Comparison of ENCODE assay signal across 9 cellular contexts in the genomic region with DNA sequence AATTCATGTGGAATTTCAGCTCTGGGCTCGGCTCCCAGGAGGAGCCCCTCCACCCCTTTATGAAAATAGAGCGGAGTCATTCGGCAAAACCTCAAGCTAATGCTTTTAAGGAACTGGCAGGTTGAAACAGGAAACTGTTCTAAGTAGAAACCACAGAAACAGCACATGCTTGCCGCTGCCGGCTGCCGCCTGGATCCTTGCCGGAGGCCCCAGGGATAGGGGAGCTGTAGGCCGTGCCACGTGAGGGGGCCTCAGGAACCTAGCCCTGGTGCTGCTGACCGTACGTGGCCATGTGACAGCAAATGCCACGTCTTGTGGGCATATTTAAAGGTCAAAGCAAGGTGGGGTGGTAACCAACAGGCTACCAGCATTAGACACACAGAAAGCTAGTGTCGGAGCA.
DNase-seq lines count a peak whose midpoint lies in the region; ATAC-seq, FAIRE-seq and TF ChIP-seq lines count a peak whose summit lies in the region.
"Had no signal": no experiment of that assay in that cellular context is flagged by ENCODE, and none has a peak within 500 bp of the region (broad histone marks: within the 10 kb centered on the region; RNA-seq: fewer than 3 reads in every experiment).

No MANE protein-coding gene starts in this region.

- H4K20me1 ChIP-seq in SK-N-SH (ENCODE audit: insufficient read depth) (no peaks in the 10 kb centered on the region), GM12878 (ENCODE audit: control insufficient read depth, insufficient read depth) (no peaks in the 10 kb centered on the region)

- BruUV-seq in GM12878 (replicated peaks; lab: Mats Ljungman, UMichigan), result no TSS peak

- H3K4me3 ChIP-seq in SK-N-SH (ENCODE audit: low read depth in 2 of 2, low read length in 1 of 2) (no peak overlapping the region), GM12878 (no peak overlapping the region), right lobe of liver (no peak overlapping the region)

- RAD21 ChIA-PET in GM12878 (lab: Charles Lee; ENCODE audit: unreplicated experiment), result no interaction called here

- CTCF ChIA-PET in SK-N-SH (lab: Yijun Ruan, JAX) (interaction anchor here (1.3 kb wide), 1 partner anchor 63 kb away, joined by 4 read pairs; no protein-coding TSS in a partner anchor), GM12878 (lab: Yijun Ruan, JAX) (no interaction called here)

- H3K9me3 ChIP-seq in SK-N-SH (no peaks in the 10 kb centered on the region), GM12878 (replicated peaks; ENCODE audit: control insufficient read depth, insufficient read depth, low read length) (no peaks in the 10 kb centered on the region; the same call in 1 of the 3 replicates), right lobe of liver (no peaks in the 10 kb centered on the region)

- SMC1A ChIA-PET in GM12878 (lab: Charles Lee; ENCODE audit: uncharacterized antibody, unreplicated experiment), result no interaction called here

- H2AFZ ChIP-seq in SK-N-SH (ENCODE audit: low read depth) (0 out of 2 replicates have a peak overlapping the region, but pooled peaks have one; percentile 35), GM12878 (ENCODE audit: control insufficient read depth, low read depth, low read length) (no peak overlapping the region)

- H3K79me2 ChIP-seq in SK-N-SH (ENCODE audit: insufficient read depth) (no peaks in the 10 kb centered on the region), GM12878 (ENCODE audit: control insufficient read depth, insufficient read depth, low read length) (no peaks in the 10 kb centered on the region)

- H3K4me2 ChIP-seq in SK-N-SH (no peak overlapping the region), GM12878 (ENCODE audit: control insufficient read depth, insufficient read depth) (no peak overlapping the region; the same call in 1 of the 2 replicates)

- TF ChIP-seq RAD21 in SK-N-SH (IDR thresholded peaks at IDR 0.05; ENCODE audit: low read length) (no peak), GM12878 (IDR thresholded peaks at IDR 0.05; ENCODE audit: insufficient read depth, low read depth, low read length) (no peak)

- H3K9ac ChIP-seq in SK-N-SH, result no peak overlapping the region
- no peak overlapping the region for H3K9ac ChIP-seq in GM12878 (ENCODE audit: control insufficient read depth, insufficient read depth, low read length)

- TF ChIP-seq CTCF in SK-N-SH (IDR thresholded peaks at IDR 0.05) (no peak), GM12878 (IDR thresholded peaks at IDR 0.05 in 2 of 3, conservative IDR thresholded peaks at IDR 0.05 in 1 of 3; ENCODE audit: control insufficient read depth in 2 of 3, extremely low read depth in 1 of 3, insufficient read depth in 1 of 3, low read depth in 3 of 3, low read length in 3 of 3) (no peak), right lobe of liver (IDR thresholded peaks at IDR 0.05) (no peak)

- H3K9me2 ChIP-seq in SK-N-SH, result no peaks in the 10 kb centered on the region

- POLR2A ChIA-PET in SK-N-SH (lab: Yijun Ruan, JAX) (no interaction called here), GM12878 (lab: Charles Lee) (no interaction called here)

- ATAC-seq in GM12878, result peak; percentile 40; the same call in 2 of the 3 replicates
- peak; percentile 59 to 79 (median 70) for ATAC-seq in right lobe of liver
- no peak for ATAC-seq in HG03439 (IDR thresholded peaks at IDR 0.05; ENCODE audit: unreplicated experiment)

- TF ChIP-seq EP300 in SK-N-SH (IDR thresholded peaks at IDR 0.05; ENCODE audit: borderline replicate concordance in 1 of 2, low read depth in 1 of 2, low read length in 1 of 2) (0 out of 4 replicates have a peak, but pooled peaks of 1 of the 2 experiments have one; percentile 38), GM12878 (IDR thresholded peaks at IDR 0.05; ENCODE audit: borderline replicate concordance in 1 of 2, control insufficient read depth in 1 of 2, low read depth in 2 of 2, low read length in 2 of 2) (no peak)

- WGBS in SK-N-SH (ENCODE audit: low lambda C conversion rate), result 39% methylated on average over 11 of the region's 13 CpGs
- WGBS in GM12878 (ENCODE audit: insufficient coverage, insufficient replicate concordance, low lambda C conversion rate, missing lambda C conversion rate), result 10% methylated on average over 13 of the region's 13 CpGs
- 64% methylated on average over 8 of the region's 13 CpGs for WGBS in right lobe of liver (ENCODE audit: insufficient coverage, low coverage, low lambda C conversion rate, missing lambda C conversion rate)

- peak; percentile 8 to 25 for DNase-seq in activated CD4-positive, alpha-beta T cell treated with anti-CD3 and anti-CD28 coated beads for 24 hours (ENCODE audit: low read depth in 2 of 2)
- no peak for DNase-seq in activated CD4-positive, alpha-beta T cell treated with anti-CD3 and anti-CD28 coated beads for 1 hour
- DNase-seq in SK-N-SH (no peak), GM12878 (ENCODE audit: low read depth, low spot score) (peak; percentile 25), right lobe of liver (peak in 2 of 3 donors; percentile 64 to 73), NCI-H128 (lab: John Stamatoyannopoulos, UW; ENCODE audit: unreplicated experiment) (no peak)
- peak; percentile 11 to 23 for DNase-seq in stimulated activated CD8-positive, alpha-beta memory T cell treated with anti-CD3 and anti-CD28 coated beads, Interleukin-15, amount 100 ng/mL, for 48 hours (ENCODE audit: low read depth in 2 of 2)

- FAIRE-seq in GM12878 (lab: Jason Lieb, UNC), result no peak
- FAIRE-seq: A204.1 had no signal

- in situ Hi-C loops in GM12878 (cut with MboI), result no loop called here

- H3K27me3 ChIP-seq in SK-N-SH (ENCODE audit: insufficient read depth) (no peaks in the 10 kb centered on the region), GM12878 (replicated peaks in 1 of 2; ENCODE audit: control insufficient read depth in 2 of 2, insufficient read depth in 2 of 2, low read length in 1 of 2) (peaks cover 0 to 7% of the 10 kb centered on the region in 2 experiments; a peak in 2 of 4 replicates), right lobe of liver (no peaks in the 10 kb centered on the region)

- H3K36me3 ChIP-seq in SK-N-SH (replicated peaks in 1 of 2; ENCODE audit: control insufficient read depth in 1 of 2, insufficient read depth in 2 of 2, low read length in 1 of 2), result no peaks in the 10 kb centered on the region
- H3K36me3 ChIP-seq in GM12878 (ENCODE audit: control insufficient read depth in 2 of 2, insufficient read depth in 2 of 2, low read length in 1 of 2), result no peaks in the 10 kb centered on the region
- no peaks in the 10 kb centered on the region for H3K36me3 ChIP-seq in right lobe of liver

- H3K4me1 ChIP-seq in SK-N-SH (ENCODE audit: control insufficient read depth in 1 of 2, insufficient read depth in 2 of 2, low read depth in 1 of 2, low read length in 1 of 2) (peaks cover 8 to 9% of the 10 kb centered on the region in 2 experiments; a peak in 2 of 4 replicates), GM12878 (ENCODE audit: control insufficient read depth, insufficient read depth, low read length) (peaks cover 5% of the 10 kb centered on the region; the same call in 1 of the 2 replicates), right lobe of liver (no peaks in the 10 kb centered on the region)

- TF ChIP-seq POLR2A in GM12878 (IDR thresholded peaks at IDR 0.05; ENCODE audit: low read depth, low read length) (no peak), right lobe of liver (IDR thresholded peaks at IDR 0.05) (no peak)

- no peaks in the 10 kb centered on the region for H3F3A ChIP-seq in SK-N-SH (replicated peaks; ENCODE audit: insufficient read depth)

- H3K27ac ChIP-seq in SK-N-SH (ENCODE audit: low read depth in 2 of 2, low read length in 1 of 2), result peak overlapping the region in 1 of 2 experiments; percentile 32; a peak in 2 of 4 replicates
- no peak overlapping the region for H3K27ac ChIP-seq in GM12878 (ENCODE audit: control insufficient read depth, insufficient read depth)
- H3K27ac ChIP-seq in right lobe of liver, result no peak overlapping the region

- intact Hi-C loops in GM12878 (cut with micrococcal nuclease; ENCODE audit: unreplicated experiment), result no loop called here
- intact Hi-C loops in right lobe of liver (cut with DNase I), result no loop called here

TF ChIP-seq in SK-N-SH, 30 proteins besides CTCF, POLR2A, EP300 and RAD21 (continues in another document):
- TF ChIP-seq, protein P1, sequence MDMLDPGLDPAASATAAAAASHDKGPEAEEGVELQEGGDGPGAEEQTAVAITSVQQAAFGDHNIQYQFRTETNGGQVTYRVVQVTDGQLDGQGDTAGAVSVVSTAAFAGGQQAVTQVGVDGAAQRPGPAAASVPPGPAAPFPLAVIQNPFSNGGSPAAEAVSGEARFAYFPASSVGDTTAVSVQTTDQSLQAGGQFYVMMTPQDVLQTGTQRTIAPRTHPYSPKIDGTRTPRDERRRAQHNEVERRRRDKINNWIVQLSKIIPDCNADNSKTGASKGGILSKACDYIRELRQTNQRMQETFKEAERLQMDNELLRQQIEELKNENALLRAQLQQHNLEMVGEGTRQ (IDR thresholded peaks at IDR 0.05; ENCODE audit: borderline replicate concordance, low read depth, low read length), result no peak
- TF ChIP-seq YY1 (IDR thresholded peaks at IDR 0.05; ENCODE audit: low read depth), result no peak
- TF ChIP-seq, protein P2, sequence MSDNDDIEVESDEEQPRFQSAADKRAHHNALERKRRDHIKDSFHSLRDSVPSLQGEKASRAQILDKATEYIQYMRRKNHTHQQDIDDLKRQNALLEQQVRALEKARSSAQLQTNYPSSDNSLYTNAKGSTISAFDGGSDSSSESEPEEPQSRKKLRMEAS (IDR thresholded peaks at IDR 0.05; ENCODE audit: low read depth), result peak; percentile 58; the same call in 1 of the 2 replicates
- TF ChIP-seq TCF12 (IDR thresholded peaks at IDR 0.05), result peak; percentile 15; the same call in 1 of the 2 replicates
- no peak for TF ChIP-seq FOXJ3 (CRISPR knock-in tag; IDR thresholded peaks at IDR 0.05)
- no peak for TF ChIP-seq RCOR1 (IDR thresholded peaks at IDR 0.05; ENCODE audit: low read length)

TF ChIP-seq in GM12878, 131 proteins besides CTCF, POLR2A, EP300 and RAD21 (continues in another document):
- TF ChIP-seq, protein P3, sequence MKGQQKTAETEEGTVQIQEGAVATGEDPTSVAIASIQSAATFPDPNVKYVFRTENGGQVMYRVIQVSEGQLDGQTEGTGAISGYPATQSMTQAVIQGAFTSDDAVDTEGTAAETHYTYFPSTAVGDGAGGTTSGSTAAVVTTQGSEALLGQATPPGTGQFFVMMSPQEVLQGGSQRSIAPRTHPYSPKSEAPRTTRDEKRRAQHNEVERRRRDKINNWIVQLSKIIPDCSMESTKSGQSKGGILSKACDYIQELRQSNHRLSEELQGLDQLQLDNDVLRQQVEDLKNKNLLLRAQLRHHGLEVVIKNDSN (IDR thresholded peaks at IDR 0.05; ENCODE audit: borderline replicate concordance, extremely low read length, insufficient read depth, low read depth, low read length), result peak; percentile 56
- no peak for TF ChIP-seq IRF4 (IDR thresholded peaks at IDR 0.05; ENCODE audit: low read depth, low read length)

Comparison
In these comparisons a context has a peak if more than half of its experiments do, and no peak if none do; other contexts are left out.
1. DNase-seq: peak in activated CD4-positive, alpha-beta T cell treated with anti-CD3 and anti-CD28 coated beads for 24 hours (2 of 2), GM12878 (single experiment), right lobe of liver (2 of 3) and stimulated activated CD8-positive, alpha-beta memory T cell treated with anti-CD3 and anti-CD28 coated beads, Interleukin-15, amount 100 ng/mL, for 48 hours (2 of 2); none in activated CD4-positive, alpha-beta T cell treated with anti-CD3 and anti-CD28 coated beads for 1 hour (single experiment), SK-N-SH (single experiment) and NCI-H128 (single experiment).